In the genomic region with DNA sequence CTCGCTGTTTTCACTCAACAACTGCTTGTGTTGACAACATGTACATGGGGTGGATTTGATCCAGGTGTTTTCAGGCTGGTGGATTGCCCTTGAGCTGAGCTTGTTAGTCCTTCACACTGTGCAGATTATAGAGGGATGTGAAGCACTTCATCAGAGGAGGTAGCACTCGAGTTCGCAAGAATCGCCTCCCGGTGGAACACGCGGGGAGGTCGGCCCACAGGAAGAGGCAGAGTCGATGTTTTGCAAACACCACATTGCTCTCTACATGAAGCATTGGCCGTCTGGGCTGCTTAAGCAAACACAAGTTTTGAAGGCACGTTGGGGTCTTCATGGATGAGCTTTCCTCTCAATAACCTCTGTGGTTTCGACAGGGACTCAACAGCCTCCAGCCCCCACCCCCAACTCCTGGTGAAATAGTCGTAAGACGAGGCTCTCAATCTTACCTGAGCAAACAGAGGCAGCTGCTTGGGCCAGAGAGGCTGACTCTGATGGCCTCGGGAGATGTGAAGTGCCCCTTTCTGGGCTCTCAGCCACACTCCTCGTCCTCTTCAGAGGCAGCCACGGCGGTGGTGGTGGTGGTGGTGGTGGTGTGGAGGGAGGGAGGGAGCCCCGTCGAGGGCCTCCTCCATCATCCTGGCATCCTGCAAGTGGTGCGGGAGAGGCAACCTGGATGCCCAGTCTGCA, we compare ENCODE assay signal across 11 cellular contexts.
"Had no signal": no experiment of that assay in that cellular context is flagged by ENCODE, and none has a peak within 500 bp of the region (broad histone marks: within the 10 kb centered on the region; RNA-seq: fewer than 3 reads in every experiment).

No MANE protein-coding gene starts in this region.

- H3K4me1 Mint-ChIP-seq: activated naive CD4-positive, alpha-beta T cell treated with anti-CD3 and anti-CD28 coated beads, Interleukin-2, amount 50 U/mL, for 24 hours; neural crest cell had no signal

- H3K4me3 ChIP-seq: coronary artery, heart left ventricle had no signal

- H3K9me3 ChIP-seq: heart left ventricle had no signal

- H3K9me3 Mint-ChIP-seq: activated naive CD4-positive, alpha-beta T cell treated with anti-CD3 and anti-CD28 coated beads, Interleukin-2, amount 50 U/mL, for 24 hours; neural crest cell had no signal

- H3K27me3 Mint-ChIP-seq: activated naive CD4-positive, alpha-beta T cell treated with anti-CD3 and anti-CD28 coated beads, Interleukin-2, amount 50 U/mL, for 24 hours had no signal

- H3K36me3 Mint-ChIP-seq: activated naive CD4-positive, alpha-beta T cell treated with anti-CD3 and anti-CD28 coated beads, Interleukin-2, amount 50 U/mL, for 24 hours had no signal

- DNase-seq: central memory CD4-positive, alpha-beta T cell; effector CD4-positive, alpha-beta T cell; foreskin melanocyte; heart left ventricle; mesendoderm; retina; stimulated activated CD4-positive, alpha-beta T cell treated with anti-CD3 and anti-CD28 coated beads, Interleukin-15, amount 100 ng/mL, for 24 hours had no signal

- H3K4me3 Mint-ChIP-seq: activated naive CD4-positive, alpha-beta T cell treated with anti-CD3 and anti-CD28 coated beads, Interleukin-2, amount 50 U/mL, for 24 hours; neural crest cell had no signal

- H3K4me1 ChIP-seq: heart left ventricle, parathyroid adenoma had no signal

- H3K27ac Mint-ChIP-seq: activated naive CD4-positive, alpha-beta T cell treated with anti-CD3 and anti-CD28 coated beads, Interleukin-2, amount 50 U/mL, for 24 hours had no signal

- H3K27ac ChIP-seq: coronary artery, heart left ventricle, parathyroid adenoma had no signal

- ATAC-seq: heart left ventricle had no signal

- H3K36me3 ChIP-seq: heart left ventricle had no signal
